ENCODE assay signal across 20 cellular contexts in genomic region chr14:68243441-68244010, GRCh38.
DNase-seq lines count a peak whose midpoint lies in the region; ATAC-seq, FAIRE-seq and TF ChIP-seq lines count a peak whose summit lies in the region.
"Had no signal": no experiment of that assay in that cellular context is flagged by ENCODE, and none has a peak within 500 bp of the region (broad histone marks: within the 10 kb centered on the region; RNA-seq: fewer than 3 reads in every experiment).

No MANE protein-coding gene starts in this region.

- TF ChIP-seq CTCF in Panc1 (IDR thresholded peaks at IDR 0.05) (no peak), mesothelial cell of epicardium (IDR thresholded peaks at IDR 0.05; ENCODE audit: unreplicated experiment) (no peak), Caco-2 (IDR thresholded peaks at IDR 0.05; ENCODE audit: insufficient read depth in 1 of 2, low read depth in 1 of 2, low read length in 1 of 2, severe bottlenecking in 1 of 2, unreplicated experiment in 1 of 2) (no peak)

- H3K4me3 Mint-ChIP-seq in mesothelial cell of epicardium, result no peak overlapping the region
- no peak overlapping the region for H3K4me3 Mint-ChIP-seq in Caco-2 (ENCODE audit: unreplicated experiment)
- H3K4me3 Mint-ChIP-seq: activated B cell treated with CpG ODN at 0.5 μM for 24 hours; activated CD8-positive, alpha-beta T cell treated with anti-CD3 and anti-CD28 coated beads, Interleukin-2, amount 10 ng/mL, durations not matched to agents 7 days and 5 days; activated naive CD8-positive, alpha-beta T cell treated with anti-CD3 and anti-CD28 coated beads, Interleukin-2, amount 10 ng/mL, durations not matched to agents 7 days and 5 days had no signal

- in situ Hi-C loops in Panc1 (cut with HindIII; ENCODE audit: low pct_unique_long_range_greater_than_20kb, low sequenced_read_pairs), result no loop called here

- POLR2A ChIA-PET in Panc1 (lab: Charles Lee) (interaction anchor here (0.5 kb wide), 1 partner anchor 549 kb away, joined by 9 read pairs; no protein-coding TSS in a partner anchor), Caco-2 (lab: Charles Lee) (no interaction called here)

- WGBS in small intestine, 3 donors, result 29 to 42% (median 36%) methylated on average over 4 of the region's 4 CpGs

- H3K27ac Mint-ChIP-seq in mesothelial cell of epicardium (peak overlapping the region; percentile 97), Caco-2 (ENCODE audit: unreplicated experiment) (no peak overlapping the region)
- H3K27ac Mint-ChIP-seq: activated B cell treated with CpG ODN at 0.5 μM for 24 hours; activated CD8-positive, alpha-beta T cell treated with anti-CD3 and anti-CD28 coated beads, Interleukin-2, amount 10 ng/mL, durations not matched to agents 7 days and 5 days; activated naive CD8-positive, alpha-beta T cell treated with anti-CD3 and anti-CD28 coated beads, Interleukin-2, amount 10 ng/mL, durations not matched to agents 7 days and 5 days had no signal

- FAIRE-seq in GM12891 (lab: Jason Lieb, UNC), result peak; percentile 45
- FAIRE-seq in small intestine (lab: Jason Lieb, UNC), result no peak

- no peaks in the 10 kb centered on the region for H3K9me3 Mint-ChIP-seq in mesothelial cell of epicardium
- H3K9me3 Mint-ChIP-seq in Caco-2 (ENCODE audit: unreplicated experiment), result no peaks in the 10 kb centered on the region
- H3K9me3 Mint-ChIP-seq: activated B cell treated with CpG ODN at 0.5 μM for 24 hours; activated naive CD8-positive, alpha-beta T cell treated with anti-CD3 and anti-CD28 coated beads, Interleukin-2, amount 10 ng/mL, durations not matched to agents 7 days and 5 days had no signal

- H3K4me1 ChIP-seq in Panc1 (ENCODE audit: control insufficient read depth, insufficient read depth, low read length) (peaks cover 29% of the 10 kb centered on the region), small intestine (ENCODE audit: control insufficient read depth in 2 of 2, insufficient read depth in 1 of 2, low read depth in 1 of 2, low read length in 1 of 2) (peaks cover 17 to 36% of the 10 kb centered on the region in 2 donors), Caco-2 (peaks cover 34% of the 10 kb centered on the region)

- intact Hi-C loops in Panc1 (cut with micrococcal nuclease; ENCODE audit: unreplicated experiment), result loop anchor here (10.0 kb wide), 1 partner anchor 159 kb away; no protein-coding TSS in a partner anchor
- intact Hi-C loops in Caco-2 (cut with micrococcal nuclease; ENCODE audit: unreplicated experiment), result loop anchor here (10.0 kb wide), 1 partner anchor 159 kb away; no protein-coding TSS in a partner anchor
- intact Hi-C loops in sciatic nerve (cut with DNase I), result no loop called here

- TF ChIP-seq POLR2A in GM12891 (IDR thresholded peaks at IDR 0.05; ENCODE audit: low read depth, low read length), result no peak

- peaks cover 82% of the 10 kb centered on the region for H3K4me1 Mint-ChIP-seq in mesothelial cell of epicardium
- H3K4me1 Mint-ChIP-seq in Caco-2 (ENCODE audit: low read depth, unreplicated experiment), result peaks cover 26% of the 10 kb centered on the region

- H3K27ac ChIP-seq in Panc1 (ENCODE audit: low read length) (peak overlapping the region; percentile 42; the same call in 1 of the 2 replicates), small intestine (ENCODE audit: low read depth in 1 of 2, low read length in 1 of 2) (peak overlapping the region in 1 of 2 donors; percentile 41)
- H3K27ac ChIP-seq: dorsolateral prefrontal cortex had no signal

- DNase-seq in GM12891 (ENCODE audit: insufficient read length, low spot score), result no peak
- no peak for DNase-seq in Panc1 (ENCODE audit: low read depth, low spot score)
- DNase-seq in mesothelial cell of epicardium (ENCODE audit: low spot score in 2 of 2, unreplicated experiment in 2 of 2), result no peak
- peak; percentile 83 for DNase-seq in small intestine
- no peak for DNase-seq in Caco-2
- no peak for DNase-seq in NCI-H226
- no peak for DNase-seq in sciatic nerve (ENCODE audit: low spot score)
- DNase-seq: activated B cell treated with CpG ODN at 0.5 μM for 24 hours; activated CD8-positive, alpha-beta T cell treated with anti-CD3 and anti-CD28 coated beads, Interleukin-2, amount 10 ng/mL, durations not matched to agents 7 days and 5 days; activated naive CD8-positive, alpha-beta T cell treated with anti-CD3 and anti-CD28 coated beads, Interleukin-2, amount 10 ng/mL, durations not matched to agents 7 days and 5 days; activated T-cell treated with anti-CD3 and anti-CD28 coated beads, Interleukin-2, amount 50 U/mL, for 48 hours; dorsolateral prefrontal cortex; NCI-H146; NCI-H345; ovary; SHP77; stimulated activated CD4-positive, alpha-beta T cell treated with anti-CD3 and anti-CD28 coated beads, Interleukin-15, amount 100 ng/mL, for 24 hours; stimulated activated naive CD4-positive, alpha-beta T cell; T-helper 2 cell had no signal

- no peak for ATAC-seq in Panc1
- no peak for ATAC-seq in GM18868 (IDR thresholded peaks at IDR 0.05; ENCODE audit: unreplicated experiment)
- ATAC-seq in sciatic nerve, result no peak
- ATAC-seq: activated CD8-positive, alpha-beta T cell treated with anti-CD3 and anti-CD28 coated beads, Interleukin-2, amount 10 ng/mL, durations not matched to agents 7 days and 5 days had no signal

- H3K36me3 ChIP-seq in Panc1 (ENCODE audit: control insufficient read depth, insufficient read depth, low read length), result no peaks in the 10 kb centered on the region
- H3K36me3 ChIP-seq in small intestine (ENCODE audit: control insufficient read depth in 2 of 2, insufficient read depth in 2 of 2, low read length in 2 of 2), result no peaks in the 10 kb centered on the region
- no peaks in the 10 kb centered on the region for H3K36me3 ChIP-seq in Caco-2 (ENCODE audit: control insufficient read depth, insufficient read depth, low read length)
- H3K36me3 ChIP-seq: ovary had no signal

- no peak overlapping the region for H3K4me3 ChIP-seq in Panc1 (ENCODE audit: low read depth in 2 of 2, low read length in 2 of 2)
- H3K4me3 ChIP-seq in small intestine (ENCODE audit: low read depth in 1 of 2, low read length in 2 of 2), result no peak overlapping the region
- no peak overlapping the region for H3K4me3 ChIP-seq in Caco-2 (ENCODE audit: low read depth, low read length)
- H3K4me3 ChIP-seq: dorsolateral prefrontal cortex, ovary had no signal

- H3K9me3 ChIP-seq in Panc1 (ENCODE audit: control insufficient read depth, insufficient read depth, low read depth, low read length) (no peaks in the 10 kb centered on the region), small intestine (ENCODE audit: control insufficient read depth, low read depth) (no peaks in the 10 kb centered on the region), Caco-2 (no peaks in the 10 kb centered on the region)
- H3K9me3 ChIP-seq: ovary had no signal

- BruUV-seq in Panc1 (replicated peaks; lab: Mats Ljungman, UMichigan), result no TSS peak
- no TSS peak for BruUV-seq in Caco-2 (replicated peaks; lab: Mats Ljungman, UMichigan)

- no peaks in the 10 kb centered on the region for H3K27me3 Mint-ChIP-seq in mesothelial cell of epicardium (ENCODE audit: low read depth)
- no peaks in the 10 kb centered on the region for H3K27me3 Mint-ChIP-seq in Caco-2 (ENCODE audit: insufficient read depth, unreplicated experiment)
- H3K27me3 Mint-ChIP-seq: activated B cell treated with CpG ODN at 0.5 μM for 24 hours; activated naive CD8-positive, alpha-beta T cell treated with anti-CD3 and anti-CD28 coated beads, Interleukin-2, amount 10 ng/mL, durations not matched to agents 7 days and 5 days had no signal

- CTCF ChIA-PET in Panc1 (lab: Charles Lee) (no interaction called here), Caco-2 (lab: Charles Lee) (no interaction called here)

- H3K36me3 Mint-ChIP-seq in mesothelial cell of epicardium, result no peaks in the 10 kb centered on the region
- H3K36me3 Mint-ChIP-seq in Caco-2 (ENCODE audit: insufficient read depth, unreplicated experiment), result no peaks in the 10 kb centered on the region

- no peaks in the 10 kb centered on the region for H3K27me3 ChIP-seq in Panc1 (ENCODE audit: control insufficient read depth, insufficient read depth, low read length)
- H3K27me3 ChIP-seq in small intestine (ENCODE audit: control insufficient read depth in 2 of 2, insufficient read depth in 2 of 2, low read length in 2 of 2), result no peaks in the 10 kb centered on the region
- H3K27me3 ChIP-seq in Caco-2 (replicated peaks; ENCODE audit: control insufficient read depth, insufficient read depth, low read length), result no peaks in the 10 kb centered on the region
- H3K27me3 ChIP-seq: dorsolateral prefrontal cortex, ovary had no signal

TF ChIP-seq in GM12891, 5 proteins besides CTCF, POLR2A, EP300 and RAD21:
- TF ChIP-seq SPI1 (IDR thresholded peaks at IDR 0.05; ENCODE audit: low read depth, low read length) (no peak), POLR2AphosphoS5 (IDR thresholded peaks at IDR 0.05; ENCODE audit: low read depth, low read length) (no peak), PAX5 (IDR thresholded peaks at IDR 0.05; ENCODE audit: insufficient read depth, low read length, severe bottlenecking) (no peak), POU2F2 (IDR thresholded peaks at IDR 0.05; ENCODE audit: low read depth, low read length) (no peak), TAF1 (IDR thresholded peaks at IDR 0.05; ENCODE audit: low read depth, low read length) (no peak)
